Comparison of ENCODE assay signal across 2 cellular contexts in the genomic region with DNA sequence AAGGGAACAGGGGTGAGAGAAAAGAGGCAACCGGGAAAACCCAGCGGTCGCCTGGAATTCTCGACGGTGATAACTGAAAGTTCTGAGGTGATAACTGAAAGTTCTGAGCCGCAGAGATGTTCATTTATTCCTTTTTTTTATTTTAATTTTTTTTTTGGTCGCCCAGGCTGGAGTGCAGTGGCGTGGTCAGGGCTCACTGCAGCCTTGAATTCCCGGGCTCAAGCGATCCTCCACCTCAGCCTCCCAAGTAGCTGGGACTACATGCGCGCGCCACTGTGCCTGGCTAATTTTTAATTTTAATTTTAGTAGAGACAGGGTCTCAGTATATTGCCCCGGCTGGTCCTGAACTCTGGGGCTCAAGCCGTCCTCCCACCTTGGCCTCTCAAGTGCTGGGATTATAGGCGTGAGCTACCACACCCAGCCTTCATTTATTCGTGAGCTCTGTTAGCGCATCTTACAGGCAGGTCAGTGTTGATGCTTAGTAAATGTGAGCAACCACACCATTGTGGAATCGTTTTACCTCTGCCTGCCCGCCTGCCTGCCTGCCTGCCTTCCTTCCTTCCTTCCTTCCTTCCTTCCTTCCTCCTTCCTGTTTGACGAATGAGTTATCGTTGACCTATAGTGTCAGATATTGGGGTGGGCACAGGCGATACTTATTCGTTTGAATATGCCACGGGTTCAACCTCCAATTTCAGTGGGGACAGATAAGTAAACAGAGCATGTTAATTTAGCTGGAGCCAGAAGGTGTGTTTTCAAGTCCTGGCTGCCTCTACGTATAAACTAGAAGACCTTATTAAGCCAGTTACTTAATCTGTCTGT.
TF ChIP-seq lines count a peak whose summit lies in the region.

No MANE protein-coding gene starts in this region.

TF ChIP-seq in GM12878, 131 proteins besides CTCF, POLR2A, EP300 and RAD21:
- TF ChIP-seq, protein P1, sequence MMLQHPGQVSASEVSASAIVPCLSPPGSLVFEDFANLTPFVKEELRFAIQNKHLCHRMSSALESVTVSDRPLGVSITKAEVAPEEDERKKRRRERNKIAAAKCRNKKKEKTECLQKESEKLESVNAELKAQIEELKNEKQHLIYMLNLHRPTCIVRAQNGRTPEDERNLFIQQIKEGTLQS (IDR thresholded peaks at IDR 0.05; ENCODE audit: borderline replicate concordance, extremely low read depth, low read depth, low read length) = no peak
- no peak for TF ChIP-seq PAX5 (IDR thresholded peaks at IDR 0.05; ENCODE audit: borderline replicate concordance, low read depth, low read length)
- no peak for TF ChIP-seq SP1 (IDR thresholded peaks at IDR 0.05; ENCODE audit: low read depth, low read length)
- 0 out of 3 replicates have a peak, but pooled peaks of 1 of the 2 experiments have one; percentile 4 for TF ChIP-seq EGR1 (IDR thresholded peaks at IDR 0.05; ENCODE audit: borderline replicate concordance in 1 of 2, low read depth in 2 of 2, low read length in 2 of 2)
- TF ChIP-seq BACH1 (IDR thresholded peaks at IDR 0.05; ENCODE audit: borderline replicate concordance) = no peak
- no peak for TF ChIP-seq LARP7 (IDR thresholded peaks at IDR 0.05)
- TF ChIP-seq BMI1 (IDR thresholded peaks at IDR 0.05; ENCODE audit: borderline replicate concordance) = no peak
- no peak for TF ChIP-seq TARDBP (IDR thresholded peaks at IDR 0.05; ENCODE audit: borderline replicate concordance)
- TF ChIP-seq, protein P2, sequence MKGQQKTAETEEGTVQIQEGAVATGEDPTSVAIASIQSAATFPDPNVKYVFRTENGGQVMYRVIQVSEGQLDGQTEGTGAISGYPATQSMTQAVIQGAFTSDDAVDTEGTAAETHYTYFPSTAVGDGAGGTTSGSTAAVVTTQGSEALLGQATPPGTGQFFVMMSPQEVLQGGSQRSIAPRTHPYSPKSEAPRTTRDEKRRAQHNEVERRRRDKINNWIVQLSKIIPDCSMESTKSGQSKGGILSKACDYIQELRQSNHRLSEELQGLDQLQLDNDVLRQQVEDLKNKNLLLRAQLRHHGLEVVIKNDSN (IDR thresholded peaks at IDR 0.05; ENCODE audit: borderline replicate concordance, extremely low read length, insufficient read depth, low read depth, low read length) = no peak
- no peak for TF ChIP-seq CBFB (IDR thresholded peaks at IDR 0.05; ENCODE audit: low read depth)
- TF ChIP-seq NRF1 (conservative IDR thresholded peaks at IDR 0.05; ENCODE audit: low read depth, low read length) = no peak
- peak; percentile 12; the same call in 1 of the 2 replicates for TF ChIP-seq MTA2 (IDR thresholded peaks at IDR 0.05; ENCODE audit: low read depth)
- TF ChIP-seq, protein P3, sequence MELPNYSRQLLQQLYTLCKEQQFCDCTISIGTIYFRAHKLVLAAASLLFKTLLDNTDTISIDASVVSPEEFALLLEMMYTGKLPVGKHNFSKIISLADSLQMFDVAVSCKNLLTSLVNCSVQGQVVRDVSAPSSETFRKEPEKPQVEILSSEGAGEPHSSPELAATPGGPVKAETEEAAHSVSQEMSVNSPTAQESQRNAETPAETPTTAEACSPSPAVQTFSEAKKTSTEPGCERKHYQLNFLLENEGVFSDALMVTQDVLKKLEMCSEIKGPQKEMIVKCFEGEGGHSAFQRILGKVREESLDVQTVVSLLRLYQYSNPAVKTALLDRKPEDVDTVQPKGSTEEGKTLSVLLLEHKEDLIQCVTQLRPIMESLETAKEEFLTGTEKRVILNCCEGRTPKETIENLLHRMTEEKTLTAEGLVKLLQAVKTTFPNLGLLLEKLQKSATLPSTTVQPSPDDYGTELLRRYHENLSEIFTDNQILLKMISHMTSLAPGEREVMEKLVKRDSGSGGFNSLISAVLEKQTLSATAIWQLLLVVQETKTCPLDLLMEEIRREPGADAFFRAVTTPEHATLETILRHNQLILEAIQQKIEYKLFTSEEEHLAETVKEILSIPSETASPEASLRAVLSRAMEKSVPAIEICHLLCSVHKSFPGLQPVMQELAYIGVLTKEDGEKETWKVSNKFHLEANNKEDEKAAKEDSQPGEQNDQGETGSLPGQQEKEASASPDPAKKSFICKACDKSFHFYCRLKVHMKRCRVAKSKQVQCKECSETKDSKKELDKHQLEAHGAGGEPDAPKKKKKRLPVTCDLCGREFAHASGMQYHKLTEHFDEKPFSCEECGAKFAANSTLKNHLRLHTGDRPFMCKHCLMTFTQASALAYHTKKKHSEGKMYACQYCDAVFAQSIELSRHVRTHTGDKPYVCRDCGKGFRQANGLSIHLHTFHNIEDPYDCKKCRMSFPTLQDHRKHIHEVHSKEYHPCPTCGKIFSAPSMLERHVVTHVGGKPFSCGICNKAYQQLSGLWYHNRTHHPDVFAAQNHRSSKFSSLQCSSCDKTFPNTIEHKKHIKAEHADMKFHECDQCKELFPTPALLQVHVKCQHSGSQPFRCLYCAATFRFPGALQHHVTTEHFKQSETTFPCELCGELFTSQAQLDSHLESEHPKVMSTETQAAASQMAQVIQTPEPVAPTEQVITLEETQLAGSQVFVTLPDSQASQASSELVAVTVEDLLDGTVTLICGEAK (IDR thresholded peaks at IDR 0.05; ENCODE audit: borderline replicate concordance) = 0 out of 2 replicates have a peak, but pooled peaks have one; percentile 56
- TF ChIP-seq, protein P4, sequence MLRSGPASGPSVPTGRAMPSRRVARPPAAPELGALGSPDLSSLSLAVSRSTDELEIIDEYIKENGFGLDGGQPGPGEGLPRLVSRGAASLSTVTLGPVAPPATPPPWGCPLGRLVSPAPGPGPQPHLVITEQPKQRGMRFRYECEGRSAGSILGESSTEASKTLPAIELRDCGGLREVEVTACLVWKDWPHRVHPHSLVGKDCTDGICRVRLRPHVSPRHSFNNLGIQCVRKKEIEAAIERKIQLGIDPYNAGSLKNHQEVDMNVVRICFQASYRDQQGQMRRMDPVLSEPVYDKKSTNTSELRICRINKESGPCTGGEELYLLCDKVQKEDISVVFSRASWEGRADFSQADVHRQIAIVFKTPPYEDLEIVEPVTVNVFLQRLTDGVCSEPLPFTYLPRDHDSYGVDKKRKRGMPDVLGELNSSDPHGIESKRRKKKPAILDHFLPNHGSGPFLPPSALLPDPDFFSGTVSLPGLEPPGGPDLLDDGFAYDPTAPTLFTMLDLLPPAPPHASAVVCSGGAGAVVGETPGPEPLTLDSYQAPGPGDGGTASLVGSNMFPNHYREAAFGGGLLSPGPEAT (IDR thresholded peaks at IDR 0.05; ENCODE audit: low read depth) = peak; percentile 11; the same call in 1 of the 2 replicates
- no peak for TF ChIP-seq RB1 (IDR thresholded peaks at IDR 0.05; ENCODE audit: borderline replicate concordance)
- TF ChIP-seq CREB1 (IDR thresholded peaks at IDR 0.05; ENCODE audit: low read depth) = no peak
- no peak for TF ChIP-seq NFIC (IDR thresholded peaks at IDR 0.05; ENCODE audit: low read depth, low read length)
- TF ChIP-seq ETV6 (conservative IDR thresholded peaks at IDR 0.05 in 1 of 2, IDR thresholded peaks at IDR 0.05 in 1 of 2; ENCODE audit: borderline replicate concordance in 1 of 2, low read depth in 1 of 2) = peak in 1 of 2 experiments; percentile 97; a peak in 2 of 4 replicates
TF ChIP-seq in GM12878: peak in this region for 5.

TF ChIP-seq in liver, 16 proteins besides CTCF, POLR2A, EP300 and RAD21 (continued from another document):
- TF ChIP-seq, protein P1 (IDR thresholded peaks at IDR 0.05) = no peak
- TF ChIP-seq, protein P5, sequence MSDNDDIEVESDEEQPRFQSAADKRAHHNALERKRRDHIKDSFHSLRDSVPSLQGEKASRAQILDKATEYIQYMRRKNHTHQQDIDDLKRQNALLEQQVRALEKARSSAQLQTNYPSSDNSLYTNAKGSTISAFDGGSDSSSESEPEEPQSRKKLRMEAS (IDR thresholded peaks at IDR 0.05) = no peak
- no peak for TF ChIP-seq GABPA (IDR thresholded peaks at IDR 0.05 in 1 of 2, conservative IDR thresholded peaks at IDR 0.05 in 1 of 2)
- TF ChIP-seq RXRA (IDR thresholded peaks at IDR 0.05) = no peak
- no peak for TF ChIP-seq SP1 (IDR thresholded peaks at IDR 0.05)
- TF ChIP-seq, protein P6, sequence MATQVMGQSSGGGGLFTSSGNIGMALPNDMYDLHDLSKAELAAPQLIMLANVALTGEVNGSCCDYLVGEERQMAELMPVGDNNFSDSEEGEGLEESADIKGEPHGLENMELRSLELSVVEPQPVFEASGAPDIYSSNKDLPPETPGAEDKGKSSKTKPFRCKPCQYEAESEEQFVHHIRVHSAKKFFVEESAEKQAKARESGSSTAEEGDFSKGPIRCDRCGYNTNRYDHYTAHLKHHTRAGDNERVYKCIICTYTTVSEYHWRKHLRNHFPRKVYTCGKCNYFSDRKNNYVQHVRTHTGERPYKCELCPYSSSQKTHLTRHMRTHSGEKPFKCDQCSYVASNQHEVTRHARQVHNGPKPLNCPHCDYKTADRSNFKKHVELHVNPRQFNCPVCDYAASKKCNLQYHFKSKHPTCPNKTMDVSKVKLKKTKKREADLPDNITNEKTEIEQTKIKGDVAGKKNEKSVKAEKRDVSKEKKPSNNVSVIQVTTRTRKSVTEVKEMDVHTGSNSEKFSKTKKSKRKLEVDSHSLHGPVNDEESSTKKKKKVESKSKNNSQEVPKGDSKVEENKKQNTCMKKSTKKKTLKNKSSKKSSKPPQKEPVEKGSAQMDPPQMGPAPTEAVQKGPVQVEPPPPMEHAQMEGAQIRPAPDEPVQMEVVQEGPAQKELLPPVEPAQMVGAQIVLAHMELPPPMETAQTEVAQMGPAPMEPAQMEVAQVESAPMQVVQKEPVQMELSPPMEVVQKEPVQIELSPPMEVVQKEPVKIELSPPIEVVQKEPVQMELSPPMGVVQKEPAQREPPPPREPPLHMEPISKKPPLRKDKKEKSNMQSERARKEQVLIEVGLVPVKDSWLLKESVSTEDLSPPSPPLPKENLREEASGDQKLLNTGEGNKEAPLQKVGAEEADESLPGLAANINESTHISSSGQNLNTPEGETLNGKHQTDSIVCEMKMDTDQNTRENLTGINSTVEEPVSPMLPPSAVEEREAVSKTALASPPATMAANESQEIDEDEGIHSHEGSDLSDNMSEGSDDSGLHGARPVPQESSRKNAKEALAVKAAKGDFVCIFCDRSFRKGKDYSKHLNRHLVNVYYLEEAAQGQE (IDR thresholded peaks at IDR 0.05) = no peak
- TF ChIP-seq, protein P7, sequence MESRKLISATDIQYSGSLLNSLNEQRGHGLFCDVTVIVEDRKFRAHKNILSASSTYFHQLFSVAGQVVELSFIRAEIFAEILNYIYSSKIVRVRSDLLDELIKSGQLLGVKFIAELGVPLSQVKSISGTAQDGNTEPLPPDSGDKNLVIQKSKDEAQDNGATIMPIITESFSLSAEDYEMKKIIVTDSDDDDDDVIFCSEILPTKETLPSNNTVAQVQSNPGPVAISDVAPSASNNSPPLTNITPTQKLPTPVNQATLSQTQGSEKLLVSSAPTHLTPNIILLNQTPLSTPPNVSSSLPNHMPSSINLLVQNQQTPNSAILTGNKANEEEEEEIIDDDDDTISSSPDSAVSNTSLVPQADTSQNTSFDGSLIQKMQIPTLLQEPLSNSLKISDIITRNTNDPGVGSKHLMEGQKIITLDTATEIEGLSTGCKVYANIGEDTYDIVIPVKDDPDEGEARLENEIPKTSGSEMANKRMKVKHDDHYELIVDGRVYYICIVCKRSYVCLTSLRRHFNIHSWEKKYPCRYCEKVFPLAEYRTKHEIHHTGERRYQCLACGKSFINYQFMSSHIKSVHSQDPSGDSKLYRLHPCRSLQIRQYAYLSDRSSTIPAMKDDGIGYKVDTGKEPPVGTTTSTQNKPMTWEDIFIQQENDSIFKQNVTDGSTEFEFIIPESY (IDR thresholded peaks at IDR 0.05) = no peak
- TF ChIP-seq NR2F2 (IDR thresholded peaks at IDR 0.05) = peak; percentile 1
- TF ChIP-seq JUND (IDR thresholded peaks at IDR 0.05) = peak in 1 of 2 donors; percentile 4
- TF ChIP-seq TAF1 (conservative IDR thresholded peaks at IDR 0.05) = no peak
